ENCODE assay signal across 22 cellular contexts in genomic region chr12:51812871-51813270, GRCh38. TPM values are rescaled to one million over a fixed set of nuclear protein-coding genes. Genes with fewer than 3 reads are reported as not detected.
DNase-seq lines count a peak whose midpoint lies in the region; ATAC-seq and TF ChIP-seq lines count a peak whose summit lies in the region.
"Had no signal": no experiment of that assay in that cellular context is flagged by ENCODE, and none has a peak within 500 bp of the region (broad histone marks: within the 10 kb centered on the region; RNA-seq: fewer than 3 reads in every experiment).

No MANE protein-coding gene starts in this region.

- CTCF ChIA-PET in T-cell (lab: Charles Lee): interaction anchor here in 1 of 2 donors (0.5 to 0.9 kb wide), 2 partner anchors 391 to 1073 kb away, joined by 3 read pairs; no protein-coding TSS in a partner anchor

- H3K4me1 Mint-ChIP-seq in activated naive CD4-positive, alpha-beta T cell treated with anti-CD3 and anti-CD28 coated beads, Interleukin-2, amount 50 U/mL, for 24 hours: peaks cover 9% of the 10 kb centered on the region
- H3K4me1 Mint-ChIP-seq in T-cell: peaks cover 9 to 12% (median 12%) of the 10 kb centered on the region in 3 donors
- peaks cover 12 to 13% of the 10 kb centered on the region in 2 donors for H3K4me1 Mint-ChIP-seq in immature natural killer cell
- H3K4me1 Mint-ChIP-seq in stimulated activated effector memory CD8-positive, alpha-beta T cell treated with anti-CD3 and anti-CD28 coated beads, Interleukin-12 subunit alpha, Interleukin-12 subunit beta, amount 100 ng/mL, for 72 hours: peaks cover 9% of the 10 kb centered on the region
- H3K4me1 Mint-ChIP-seq in HFFc6 (ENCODE audit: low read depth): peaks cover 16% of the 10 kb centered on the region

- no peaks in the 10 kb centered on the region for H3K9me3 Mint-ChIP-seq in activated naive CD4-positive, alpha-beta T cell treated with anti-CD3 and anti-CD28 coated beads, Interleukin-2, amount 50 U/mL, for 24 hours
- H3K9me3 Mint-ChIP-seq in T-cell (no peaks in the 10 kb centered on the region), immature natural killer cell (no peaks in the 10 kb centered on the region), HFFc6 (no peaks in the 10 kb centered on the region)
- H3K9me3 Mint-ChIP-seq in stimulated activated effector memory CD8-positive, alpha-beta T cell treated with anti-CD3 and anti-CD28 coated beads, Interleukin-12 subunit alpha, Interleukin-12 subunit beta, amount 100 ng/mL, for 72 hours: no peaks in the 10 kb centered on the region
- H3K9me3 Mint-ChIP-seq: activated CD4-positive, alpha-beta memory T cell treated with anti-CD3 and anti-CD28 coated beads for 36 hours had no signal

- H3K27me3 Mint-ChIP-seq in activated naive CD4-positive, alpha-beta T cell treated with anti-CD3 and anti-CD28 coated beads, Interleukin-2, amount 50 U/mL, for 24 hours: no peaks in the 10 kb centered on the region
- peaks cover 4 to 7% of the 10 kb centered on the region in 2 donors for H3K27me3 Mint-ChIP-seq in T-cell
- peaks cover 1 to 4% (median 2%) of the 10 kb centered on the region in 3 donors for H3K27me3 Mint-ChIP-seq in immature natural killer cell (ENCODE audit: low read depth in 3 of 3)
- peaks cover 9% of the 10 kb centered on the region for H3K27me3 Mint-ChIP-seq in HFFc6 (ENCODE audit: insufficient read depth)

- no peak; the same call in 1 of the 2 replicates for TF ChIP-seq CTCF in HFFc6 (IDR thresholded peaks at IDR 0.05)

- H3K4me3 Mint-ChIP-seq in activated naive CD4-positive, alpha-beta T cell treated with anti-CD3 and anti-CD28 coated beads, Interleukin-2, amount 50 U/mL, for 24 hours: peak overlapping the region; percentile 68
- peak overlapping the region in 2 of 3 donors; percentile 47 to 65 for H3K4me3 Mint-ChIP-seq in T-cell
- H3K4me3 Mint-ChIP-seq in immature natural killer cell: peak overlapping the region in 4 of 5 donors; percentile 55 to 72 (median 64)
- H3K4me3 Mint-ChIP-seq in stimulated activated effector memory CD8-positive, alpha-beta T cell treated with anti-CD3 and anti-CD28 coated beads, Interleukin-12 subunit alpha, Interleukin-12 subunit beta, amount 100 ng/mL, for 72 hours: peak overlapping the region; percentile 49
- H3K4me3 Mint-ChIP-seq in HFFc6: no peak overlapping the region
- H3K4me3 Mint-ChIP-seq: activated CD4-positive, alpha-beta memory T cell treated with anti-CD3 and anti-CD28 coated beads for 36 hours had no signal

- no peaks in the 10 kb centered on the region for H3K36me3 Mint-ChIP-seq in activated naive CD4-positive, alpha-beta T cell treated with anti-CD3 and anti-CD28 coated beads, Interleukin-2, amount 50 U/mL, for 24 hours
- no peaks in the 10 kb centered on the region for H3K36me3 Mint-ChIP-seq in T-cell
- no peaks in the 10 kb centered on the region for H3K36me3 Mint-ChIP-seq in immature natural killer cell
- no peaks in the 10 kb centered on the region for H3K36me3 Mint-ChIP-seq in stimulated activated effector memory CD8-positive, alpha-beta T cell treated with anti-CD3 and anti-CD28 coated beads, Interleukin-12 subunit alpha, Interleukin-12 subunit beta, amount 100 ng/mL, for 72 hours
- H3K36me3 Mint-ChIP-seq in HFFc6 (ENCODE audit: low read depth): peaks cover 9% of the 10 kb centered on the region; the same call in 1 of the 2 replicates
- H3K36me3 Mint-ChIP-seq: activated CD4-positive, alpha-beta memory T cell treated with anti-CD3 and anti-CD28 coated beads for 36 hours had no signal

- ATAC-seq in T-cell (replicated peaks in 1 of 4): no peak
- no peak for ATAC-seq in stimulated activated effector memory CD8-positive, alpha-beta T cell treated with anti-CD3 and anti-CD28 coated beads, Interleukin-12 subunit alpha, Interleukin-12 subunit beta, amount 100 ng/mL, for 72 hours
- ATAC-seq in GM19463 (IDR thresholded peaks at IDR 0.05; ENCODE audit: unreplicated experiment): no peak
- ATAC-seq: heart right ventricle, left lung had no signal

- peak overlapping the region; percentile 30 for H3K27ac Mint-ChIP-seq in activated naive CD4-positive, alpha-beta T cell treated with anti-CD3 and anti-CD28 coated beads, Interleukin-2, amount 50 U/mL, for 24 hours
- H3K27ac Mint-ChIP-seq in T-cell: no peak overlapping the region
- H3K27ac Mint-ChIP-seq in immature natural killer cell: peak overlapping the region in 1 of 6 donors; percentile 31
- H3K27ac Mint-ChIP-seq in stimulated activated effector memory CD8-positive, alpha-beta T cell treated with anti-CD3 and anti-CD28 coated beads, Interleukin-12 subunit alpha, Interleukin-12 subunit beta, amount 100 ng/mL, for 72 hours: no peak overlapping the region
- no peak overlapping the region for H3K27ac Mint-ChIP-seq in HFFc6
- H3K27ac Mint-ChIP-seq: activated CD4-positive, alpha-beta memory T cell treated with anti-CD3 and anti-CD28 coated beads for 36 hours had no signal

- no peak for DNase-seq in activated naive CD4-positive, alpha-beta T cell treated with anti-CD3 and anti-CD28 coated beads, Interleukin-2, amount 50 U/mL, for 16 hours
- DNase-seq in T-cell (no peak), immature natural killer cell (no peak), HFFc6 (no peak)
- DNase-seq in stimulated activated effector memory CD8-positive, alpha-beta T cell treated with anti-CD3 and anti-CD28 coated beads, Interleukin-12 subunit alpha, Interleukin-12 subunit beta, amount 100 ng/mL, for 72 hours (ENCODE audit: low spot score in 2 of 2): no peak
- no peak for DNase-seq in activated CD4-positive, alpha-beta T cell treated with anti-CD3 and anti-CD28 coated beads for 1 hour
- DNase-seq: activated CD4-positive, alpha-beta memory T cell treated with anti-CD3 and anti-CD28 coated beads for 36 hours; heart right ventricle; left lung; midbrain; MM.1S; NCI-H1436 treated with DMSO at 0.1 percent for 48 hours; NCI-H2171; NCI-H774; nucleus accumbens; retina; stimulated activated CD4-positive, alpha-beta T cell treated with anti-CD3 and anti-CD28 coated beads, Interleukin-4, amount 100 ng/mL, for 4 hours; stomach; SW 1271 had no signal

- POLR2A ChIA-PET in T-cell (lab: Charles Lee): no interaction called here

RNA-seq across cellular contexts. Expression of gene FIGNL2, which starts 35.6 kb away (rescaled TPM):
- 1 to 10 TPM; 1.3 to 2.0 (median 1.6) TPM for total RNA-seq in T-cell
- under 1 TPM in 1 of 3 donors, not detected in 2; 0.07 TPM for polyA plus RNA-seq in immature natural killer cell
- not detected for total RNA-seq in HFFc6 (2021; fragmentation: NEBNext Ultra II Directional; extraction: Animal tissue kit (Norgen Biotek cat#: 25700))
- total RNA-seq: bronchial epithelial cell had no signal
